In the genomic region with DNA sequence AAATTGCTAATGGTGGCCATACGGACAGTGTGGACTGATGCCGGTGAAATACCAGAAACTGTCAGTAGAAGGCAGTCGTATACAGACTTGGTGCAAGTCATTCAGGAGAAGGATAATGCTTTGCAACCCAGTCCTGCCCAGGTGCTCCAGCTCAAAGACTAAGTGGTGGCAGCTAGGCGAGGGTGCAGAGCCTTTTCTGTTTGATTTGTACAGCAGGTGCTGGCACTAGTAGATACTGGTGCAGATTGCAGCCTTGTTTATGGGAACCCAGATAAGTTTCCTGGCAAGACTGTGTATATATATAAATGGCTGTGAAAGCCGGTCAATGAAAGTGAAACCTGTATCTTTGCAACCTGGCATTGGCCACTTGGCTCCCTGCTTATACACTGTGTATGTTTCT, we compare ENCODE assay signal across 18 cellular contexts.
DNase-seq lines count a peak whose midpoint lies in the region; ATAC-seq and TF ChIP-seq lines count a peak whose summit lies in the region.
"Had no signal": no experiment of that assay in that cellular context is flagged by ENCODE, and none has a peak within 500 bp of the region (broad histone marks: within the 10 kb centered on the region; RNA-seq: fewer than 3 reads in every experiment).

No MANE protein-coding gene starts in this region.

- H3K36me3 ChIP-seq in mucosa of descending colon (ENCODE audit: low read depth) = no peaks in the 10 kb centered on the region
- H3K36me3 ChIP-seq in gastroesophageal sphincter = no peaks in the 10 kb centered on the region
- H3K36me3 ChIP-seq: SJSA1 had no signal

- no peak for TF ChIP-seq POLR2A in gastroesophageal sphincter (IDR thresholded peaks at IDR 0.05)

- H3K27ac ChIP-seq in gastroesophageal sphincter = no peak overlapping the region
- H3K27ac ChIP-seq: 22Rv1, PC-9, SJSA1 had no signal

- 81 to 100% methylated on average over 3 of the region's 5 CpGs for WGBS in gastroesophageal sphincter (ENCODE audit: low coverage in 1 of 2), 2 donors

- peaks cover 26% of the 10 kb centered on the region for H3K9me3 ChIP-seq in mucosa of descending colon
- H3K9me3 ChIP-seq in gastroesophageal sphincter = no peaks in the 10 kb centered on the region
- H3K9me3 ChIP-seq: SJSA1 had no signal

- no peaks in the 10 kb centered on the region for H3K27me3 ChIP-seq in gastroesophageal sphincter
- H3K27me3 ChIP-seq: SJSA1 had no signal

- DNase-seq in NCI-H2029 (lab: John Stamatoyannopoulos, UW) = peak; percentile 28
- no peak for DNase-seq in NCI-H2029 treated with DMSO at 0.1 percent for 48 hours (lab: John Stamatoyannopoulos, UW)
- DNase-seq in RPMI8226 = peak; percentile 26
- peak in 1 of 3 donors; percentile 9 for DNase-seq in mucosa of descending colon
- DNase-seq in CD1c-positive myeloid dendritic cell (ENCODE audit: extremely low spot score) = no peak
- DNase-seq in activated CD4-positive, CD25-positive, alpha-beta regulatory T cell (lab: John Stamatoyannopoulos, UW) = no peak
- DNase-seq: COR-L47, HFFc6, Karpas-422, NCI-H1092, NCI-H1436 treated with DMSO at 0.1 percent for 48 hours, NCI-H2081 treated with DMSO at 0.1 percent for 48 hours, NCI-H774, PC-9 had no signal

- H3K4me3 ChIP-seq in mucosa of descending colon (no peak overlapping the region), gastroesophageal sphincter (no peak overlapping the region)
- H3K4me3 ChIP-seq: PC-9, SJSA1 had no signal

- ATAC-seq in mucosa of descending colon (peak; percentile 30), gastroesophageal sphincter (no peak), HG02610 (IDR thresholded peaks at IDR 0.05; ENCODE audit: unreplicated experiment) (no peak)

- no peak for TF ChIP-seq EP300 in gastroesophageal sphincter (IDR thresholded peaks at IDR 0.05)

- intact Hi-C loops in mucosa of descending colon (cut with DNase I, micrococcal nuclease) = no loop called here

- H3K4me1 ChIP-seq in mucosa of descending colon (ENCODE audit: low read depth) = no peaks in the 10 kb centered on the region
- H3K4me1 ChIP-seq in gastroesophageal sphincter = no peaks in the 10 kb centered on the region
- H3K4me1 ChIP-seq: SJSA1 had no signal

- TF ChIP-seq CTCF in mucosa of descending colon (IDR thresholded peaks at IDR 0.05) (no peak), gastroesophageal sphincter (IDR thresholded peaks at IDR 0.05) (no peak)

Comparison
In these comparisons a context has a peak if more than half of its experiments do, and no peak if none do; other contexts are left out.
1. DNase-seq: peak in NCI-H2029 (single experiment) and RPMI8226 (single experiment); none in NCI-H2029 treated with DMSO at 0.1 percent for 48 hours (single experiment), CD1c-positive myeloid dendritic cell (single experiment) and activated CD4-positive, CD25-positive, alpha-beta regulatory T cell (0 of 4).